1 cellular context compared by ENCODE assay signal in the genomic region with DNA sequence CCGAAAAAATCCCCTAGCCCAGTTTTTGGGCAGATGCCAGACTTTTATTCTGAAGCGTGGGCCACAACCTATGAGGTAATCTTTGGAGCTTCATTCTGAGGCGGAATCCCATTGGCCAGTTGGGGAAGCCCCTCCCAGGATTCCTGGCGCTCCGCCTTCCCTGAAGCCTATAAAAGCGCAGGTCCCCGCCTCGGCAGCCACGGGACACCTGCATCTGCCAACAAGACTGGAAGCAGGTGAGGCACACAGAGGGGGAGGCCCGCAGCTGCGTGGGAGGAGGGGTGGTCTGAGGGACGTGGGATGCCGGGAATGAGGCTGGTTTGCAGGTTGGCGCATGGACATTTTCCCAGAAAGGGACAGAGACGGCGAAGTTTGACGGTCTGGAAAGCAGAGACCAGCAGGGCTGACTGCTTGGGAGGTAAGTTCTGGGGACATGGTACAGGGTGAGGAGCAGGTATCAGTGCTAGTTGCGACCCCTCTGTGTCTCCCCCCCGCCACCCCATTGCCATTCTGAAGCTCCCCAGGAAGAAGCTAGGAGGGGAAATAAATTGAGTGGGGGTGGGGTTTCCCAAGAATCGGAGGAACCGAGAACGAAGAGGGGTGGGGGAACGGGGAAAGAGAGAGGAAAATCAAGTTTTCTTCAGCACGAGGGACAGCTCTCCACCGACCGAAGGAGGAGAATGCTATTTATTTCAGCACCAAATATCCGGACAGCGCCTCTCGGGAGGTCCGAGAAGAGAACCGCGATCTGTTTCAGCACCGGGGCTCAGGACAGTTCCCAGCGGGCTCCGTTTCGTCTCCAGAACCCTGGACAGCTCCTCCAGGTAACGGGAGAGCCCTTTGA.
TF ChIP-seq lines count a peak whose summit lies in the region.

No MANE protein-coding gene starts in this region.

TF ChIP-seq in WTC11, 78 proteins besides CTCF, POLR2A, EP300 and RAD21 (continued from another document):
- TF ChIP-seq STAT6 (CRISPR knock-in tag; conservative IDR thresholded peaks at IDR 0.05; ENCODE audit: low read depth) (peak; percentile 99), ESRRA (CRISPR knock-in tag; IDR thresholded peaks at IDR 0.05; ENCODE audit: borderline replicate concordance) (peak; percentile 100), EMX1 (CRISPR knock-in tag; IDR thresholded peaks at IDR 0.05) (peak; percentile 97), NFATC4 (CRISPR knock-in tag; IDR thresholded peaks at IDR 0.05) (peak; percentile 91; the same call in 1 of the 2 replicates), NFE2L1 (CRISPR knock-in tag; IDR thresholded peaks at IDR 0.05) (peak; percentile 100), TEAD1 (CRISPR knock-in tag; IDR thresholded peaks at IDR 0.05) (peak; percentile 100), ZNF219 (CRISPR knock-in tag; IDR thresholded peaks at IDR 0.05; ENCODE audit: borderline replicate concordance) (peak; percentile 100)
- TF ChIP-seq, protein P1, sequence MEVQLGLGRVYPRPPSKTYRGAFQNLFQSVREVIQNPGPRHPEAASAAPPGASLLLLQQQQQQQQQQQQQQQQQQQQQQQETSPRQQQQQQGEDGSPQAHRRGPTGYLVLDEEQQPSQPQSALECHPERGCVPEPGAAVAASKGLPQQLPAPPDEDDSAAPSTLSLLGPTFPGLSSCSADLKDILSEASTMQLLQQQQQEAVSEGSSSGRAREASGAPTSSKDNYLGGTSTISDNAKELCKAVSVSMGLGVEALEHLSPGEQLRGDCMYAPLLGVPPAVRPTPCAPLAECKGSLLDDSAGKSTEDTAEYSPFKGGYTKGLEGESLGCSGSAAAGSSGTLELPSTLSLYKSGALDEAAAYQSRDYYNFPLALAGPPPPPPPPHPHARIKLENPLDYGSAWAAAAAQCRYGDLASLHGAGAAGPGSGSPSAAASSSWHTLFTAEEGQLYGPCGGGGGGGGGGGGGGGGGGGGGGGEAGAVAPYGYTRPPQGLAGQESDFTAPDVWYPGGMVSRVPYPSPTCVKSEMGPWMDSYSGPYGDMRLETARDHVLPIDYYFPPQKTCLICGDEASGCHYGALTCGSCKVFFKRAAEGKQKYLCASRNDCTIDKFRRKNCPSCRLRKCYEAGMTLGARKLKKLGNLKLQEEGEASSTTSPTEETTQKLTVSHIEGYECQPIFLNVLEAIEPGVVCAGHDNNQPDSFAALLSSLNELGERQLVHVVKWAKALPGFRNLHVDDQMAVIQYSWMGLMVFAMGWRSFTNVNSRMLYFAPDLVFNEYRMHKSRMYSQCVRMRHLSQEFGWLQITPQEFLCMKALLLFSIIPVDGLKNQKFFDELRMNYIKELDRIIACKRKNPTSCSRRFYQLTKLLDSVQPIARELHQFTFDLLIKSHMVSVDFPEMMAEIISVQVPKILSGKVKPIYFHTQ (CRISPR knock-in tag; IDR thresholded peaks at IDR 0.05), result peak; percentile 94
- TF ChIP-seq, protein P2, sequence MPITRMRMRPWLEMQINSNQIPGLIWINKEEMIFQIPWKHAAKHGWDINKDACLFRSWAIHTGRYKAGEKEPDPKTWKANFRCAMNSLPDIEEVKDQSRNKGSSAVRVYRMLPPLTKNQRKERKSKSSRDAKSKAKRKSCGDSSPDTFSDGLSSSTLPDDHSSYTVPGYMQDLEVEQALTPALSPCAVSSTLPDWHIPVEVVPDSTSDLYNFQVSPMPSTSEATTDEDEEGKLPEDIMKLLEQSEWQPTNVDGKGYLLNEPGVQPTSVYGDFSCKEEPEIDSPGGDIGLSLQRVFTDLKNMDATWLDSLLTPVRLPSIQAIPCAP (CRISPR knock-in tag; IDR thresholded peaks at IDR 0.05), result peak; percentile 100
- TF ChIP-seq, protein P3, sequence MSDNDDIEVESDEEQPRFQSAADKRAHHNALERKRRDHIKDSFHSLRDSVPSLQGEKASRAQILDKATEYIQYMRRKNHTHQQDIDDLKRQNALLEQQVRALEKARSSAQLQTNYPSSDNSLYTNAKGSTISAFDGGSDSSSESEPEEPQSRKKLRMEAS (CRISPR knock-in tag; IDR thresholded peaks at IDR 0.05), result peak; percentile 98
- TF ChIP-seq, protein P4, sequence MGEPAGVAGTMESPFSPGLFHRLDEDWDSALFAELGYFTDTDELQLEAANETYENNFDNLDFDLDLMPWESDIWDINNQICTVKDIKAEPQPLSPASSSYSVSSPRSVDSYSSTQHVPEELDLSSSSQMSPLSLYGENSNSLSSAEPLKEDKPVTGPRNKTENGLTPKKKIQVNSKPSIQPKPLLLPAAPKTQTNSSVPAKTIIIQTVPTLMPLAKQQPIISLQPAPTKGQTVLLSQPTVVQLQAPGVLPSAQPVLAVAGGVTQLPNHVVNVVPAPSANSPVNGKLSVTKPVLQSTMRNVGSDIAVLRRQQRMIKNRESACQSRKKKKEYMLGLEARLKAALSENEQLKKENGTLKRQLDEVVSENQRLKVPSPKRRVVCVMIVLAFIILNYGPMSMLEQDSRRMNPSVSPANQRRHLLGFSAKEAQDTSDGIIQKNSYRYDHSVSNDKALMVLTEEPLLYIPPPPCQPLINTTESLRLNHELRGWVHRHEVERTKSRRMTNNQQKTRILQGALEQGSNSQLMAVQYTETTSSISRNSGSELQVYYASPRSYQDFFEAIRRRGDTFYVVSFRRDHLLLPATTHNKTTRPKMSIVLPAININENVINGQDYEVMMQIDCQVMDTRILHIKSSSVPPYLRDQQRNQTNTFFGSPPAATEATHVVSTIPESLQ (CRISPR knock-in tag; IDR thresholded peaks at IDR 0.05), result peak; percentile 98
